ENCODE assay signal across 9 cellular contexts in genomic region chr18:67243799-67244587, GRCh38.
DNase-seq lines count a peak whose midpoint lies in the region; ATAC-seq lines count a peak whose summit lies in the region.
"Had no signal": no experiment of that assay in that cellular context is flagged by ENCODE, and none has a peak within 500 bp of the region (broad histone marks: within the 10 kb centered on the region; RNA-seq: fewer than 3 reads in every experiment).

No MANE protein-coding gene starts in this region.

- H3K36me3 Mint-ChIP-seq in activated naive CD8-positive, alpha-beta T cell treated with anti-CD3 and anti-CD28 coated beads for 36 hours, result no peaks in the 10 kb centered on the region
- no peaks in the 10 kb centered on the region for H3K36me3 Mint-ChIP-seq in naive thymus-derived CD8-positive, alpha-beta T cell

- H3K27me3 Mint-ChIP-seq in activated naive CD8-positive, alpha-beta T cell treated with anti-CD3 and anti-CD28 coated beads for 36 hours, result no peaks in the 10 kb centered on the region
- no peaks in the 10 kb centered on the region for H3K27me3 Mint-ChIP-seq in naive thymus-derived CD8-positive, alpha-beta T cell

- ATAC-seq in HG02678 (IDR thresholded peaks at IDR 0.05; ENCODE audit: unreplicated experiment), result peak; percentile 67
- ATAC-seq in naive thymus-derived CD8-positive, alpha-beta T cell, result peak; percentile 30 to 64
- ATAC-seq in HG03175 (IDR thresholded peaks at IDR 0.05; ENCODE audit: unreplicated experiment), result no peak
- no peak for ATAC-seq in HG02884 (IDR thresholded peaks at IDR 0.05; ENCODE audit: unreplicated experiment)

- POLR2A ChIA-PET in naive thymus-derived CD8-positive, alpha-beta T cell (lab: Charles Lee), result interaction anchor here (0.7 kb wide), 1 partner anchor 173 kb away, joined by 3 read pairs; no protein-coding TSS in a partner anchor

- H3K27ac Mint-ChIP-seq in activated naive CD8-positive, alpha-beta T cell treated with anti-CD3 and anti-CD28 coated beads for 36 hours, result peak overlapping the region; percentile 88
- H3K27ac Mint-ChIP-seq in naive thymus-derived CD8-positive, alpha-beta T cell, result peak overlapping the region; percentile 84 to 97 (median 93)

- no peak for DNase-seq in activated naive CD8-positive, alpha-beta T cell treated with anti-CD3 and anti-CD28 coated beads for 36 hours
- DNase-seq in naive thymus-derived CD8-positive, alpha-beta T cell, result peak in 3 of 10 donors; percentile 23 to 29 (median 24)
- DNase-seq in NCI-H345 treated with DMSO at 0.1 percent for 48 hours (lab: John Stamatoyannopoulos, UW; ENCODE audit: unreplicated experiment), result no peak
- DNase-seq in stimulated activated CD4-positive, alpha-beta T cell treated with anti-CD3 and anti-CD28 coated beads, Interleukin-2, amount 100 ng/mL, for 24 hours, result no peak
- DNase-seq: NCI-H1048 had no signal

- peak overlapping the region; percentile 80 for H3K4me3 Mint-ChIP-seq in activated naive CD8-positive, alpha-beta T cell treated with anti-CD3 and anti-CD28 coated beads for 36 hours
- H3K4me3 Mint-ChIP-seq in naive thymus-derived CD8-positive, alpha-beta T cell, result peak overlapping the region; percentile 76 to 98 (median 88)

- H3K4me3 ChIP-seq in GM08714 (ENCODE audit: low read length), result peak overlapping the region; percentile 33; the same call in 1 of the 2 replicates

- H3K9me3 Mint-ChIP-seq in activated naive CD8-positive, alpha-beta T cell treated with anti-CD3 and anti-CD28 coated beads for 36 hours, result peaks cover 3% of the 10 kb centered on the region
- peaks cover 0 to 10% (median 2%) of the 10 kb centered on the region in 9 donors for H3K9me3 Mint-ChIP-seq in naive thymus-derived CD8-positive, alpha-beta T cell

- peaks cover 31% of the 10 kb centered on the region for H3K4me1 Mint-ChIP-seq in activated naive CD8-positive, alpha-beta T cell treated with anti-CD3 and anti-CD28 coated beads for 36 hours
- H3K4me1 Mint-ChIP-seq in naive thymus-derived CD8-positive, alpha-beta T cell, result peaks cover 18 to 49% (median 40%) of the 10 kb centered on the region in 4 donors

Comparison
In these comparisons a context has a peak if more than half of its experiments do, and no peak if none do; other contexts are left out.
1. ATAC-seq: peak in HG02678 (single experiment) and naive thymus-derived CD8-positive, alpha-beta T cell (2 of 2); none in HG03175 (single experiment) and HG02884 (single experiment).